32 cellular contexts compared by ENCODE assay signal in genomic region chr1:230545181-230545580, GRCh38.
"Had no signal": no experiment of that assay in that cellular context is flagged by ENCODE, and none has a peak within 500 bp of the region (broad histone marks: within the 10 kb centered on the region; RNA-seq: fewer than 3 reads in every experiment).

No MANE protein-coding gene starts in this region.

- H3K4me1 Mint-ChIP-seq: naive thymus-derived CD8-positive, alpha-beta T cell; nephron progenitor cell; neural crest cell; stimulated activated memory B cell treated with anti-CD40 and anti-IgM and Interleukin-4, amounts not matched to agents 10 μg/mL and 1 μg/mL and 100 μg/mL, for 72 hours; stimulated activated naive CD8-positive, alpha-beta T cell treated with anti-CD3 and anti-CD28 coated beads, Interleukin-15, amount 100 ng/mL, for 72 hours had no signal

- H3K36me3 Mint-ChIP-seq: naive thymus-derived CD8-positive, alpha-beta T cell; natural killer cell treated with Interleukin-12 subunit alpha and Interleukin-12 subunit beta and Interleukin-15 and Interleukin-18, amount 100 ng/mL, for 72 hours; stimulated activated memory B cell treated with anti-CD40 and anti-IgM and Interleukin-4, amounts not matched to agents 10 μg/mL and 1 μg/mL and 100 μg/mL, for 72 hours; type B pancreatic cell had no signal

- H3K27ac ChIP-seq: neutrophil, pancreas, prostate gland, right atrium auricular region, right lobe of liver, sigmoid colon, skin epidermis, spleen, suprapubic skin, testis, tibial artery, transverse colon, upper lobe of right lung, uterus had no signal

- H3K4me3 Mint-ChIP-seq: naive thymus-derived CD8-positive, alpha-beta T cell; natural killer cell treated with Interleukin-12 subunit alpha and Interleukin-12 subunit beta and Interleukin-15 and Interleukin-18, amount 100 ng/mL, for 72 hours; nephron progenitor cell; neural crest cell; stimulated activated memory B cell treated with anti-CD40 and anti-IgM and Interleukin-4, amounts not matched to agents 10 μg/mL and 1 μg/mL and 100 μg/mL, for 72 hours; stimulated activated naive CD8-positive, alpha-beta T cell treated with anti-CD3 and anti-CD28 coated beads, Interleukin-15, amount 100 ng/mL, for 72 hours; type B pancreatic cell had no signal

- H3K27me3 ChIP-seq: neutrophil, pancreas, right atrium auricular region, right lobe of liver, sigmoid colon, spleen, suprapubic skin, testis, transverse colon, upper lobe of right lung, uterus had no signal

- H3K9me3 ChIP-seq: neutrophil, pancreas, prostate gland, right atrium auricular region, right lobe of liver, sigmoid colon, spleen, suprapubic skin, testis, tibial artery, transverse colon, upper lobe of right lung, uterus had no signal

- H3K4me1 ChIP-seq: prostate gland, right atrium auricular region, right lobe of liver, sigmoid colon, spleen, suprapubic skin, testis, tibial artery, transverse colon, upper lobe of right lung, uterus had no signal

- H3K4me3 ChIP-seq: pancreas, prostate gland, right atrium auricular region, right lobe of liver, sigmoid colon, skin epidermis, smooth muscle cell, spleen, suprapubic skin, testis, tibial artery, transverse colon, upper lobe of right lung, uterus had no signal

- DNase-seq: naive thymus-derived CD8-positive, alpha-beta T cell; nephron progenitor cell; nucleus accumbens; pancreas; retina; right lobe of liver; sigmoid colon; spleen; stimulated activated CD4-positive, alpha-beta T cell treated with anti-CD3 and anti-CD28 coated beads, Interleukin-12 subunit alpha, Interleukin-12 subunit beta, amount 100 ng/mL, for 4 hours; stimulated activated CD4-positive, alpha-beta T cell treated with anti-CD3 and anti-CD28 coated beads, Interleukin-1b, Interleukin-23, amount 100 ng/mL, for 48 hours; stimulated activated CD4-positive, alpha-beta T cell treated with anti-CD3 and anti-CD28 coated beads, Interleukin-4, amount 100 ng/mL, for 1 hour; stimulated activated CD4-positive, alpha-beta T cell treated with anti-CD3 and anti-CD28 coated beads, Interleukin-4, amount 100 ng/mL, for 4 hours; stimulated activated CD8-positive, alpha-beta memory T cell treated with anti-CD3 and anti-CD28 coated beads, Interleukin-4, amount 100 ng/mL, for 48 hours; stimulated activated naive CD4-positive, alpha-beta T cell; stimulated activated naive CD8-positive, alpha-beta T cell treated with anti-CD3 and anti-CD28 coated beads, Interleukin-15, amount 100 ng/mL, for 72 hours; stimulated activated naive CD8-positive, alpha-beta T cell treated with anti-CD3 and anti-CD28 coated beads, Interleukin-15, Interleukin-2, amounts not matched to agents 100 U/mL and 50 U/mL, for 24 hours; substantia nigra; testis; tibial artery; transverse colon; upper lobe of right lung; uterus had no signal

- H3K9me3 Mint-ChIP-seq: naive thymus-derived CD8-positive, alpha-beta T cell; natural killer cell treated with Interleukin-12 subunit alpha and Interleukin-12 subunit beta and Interleukin-15 and Interleukin-18, amount 100 ng/mL, for 72 hours; nephron progenitor cell; neural crest cell; stimulated activated memory B cell treated with anti-CD40 and anti-IgM and Interleukin-4, amounts not matched to agents 10 μg/mL and 1 μg/mL and 100 μg/mL, for 72 hours; stimulated activated naive CD8-positive, alpha-beta T cell treated with anti-CD3 and anti-CD28 coated beads, Interleukin-15, amount 100 ng/mL, for 72 hours; type B pancreatic cell had no signal

- H3K36me3 ChIP-seq: neutrophil, pancreas, prostate gland, right atrium auricular region, right lobe of liver, sigmoid colon, spleen, suprapubic skin, tibial artery, transverse colon, upper lobe of right lung, uterus had no signal

- H3K27ac Mint-ChIP-seq: naive thymus-derived CD8-positive, alpha-beta T cell; nephron progenitor cell; stimulated activated memory B cell treated with anti-CD40 and anti-IgM and Interleukin-4, amounts not matched to agents 10 μg/mL and 1 μg/mL and 100 μg/mL, for 72 hours; stimulated activated naive CD8-positive, alpha-beta T cell treated with anti-CD3 and anti-CD28 coated beads, Interleukin-15, amount 100 ng/mL, for 72 hours; type B pancreatic cell had no signal

- H3K4me2 ChIP-seq: smooth muscle cell had no signal

- FAIRE-seq: pancreas had no signal
